10 cellular contexts compared by ENCODE assay signal in genomic region chr14:105418269-105419054, GRCh38. TPM values are rescaled to one million over a fixed set of nuclear protein-coding genes. Genes with fewer than 3 reads are reported as not detected.
DNase-seq lines count a peak whose midpoint lies in the region; ATAC-seq and TF ChIP-seq lines count a peak whose summit lies in the region.
"Had no signal": no experiment of that assay in that cellular context is flagged by ENCODE, and none has a peak within 500 bp of the region (broad histone marks: within the 10 kb centered on the region; RNA-seq: fewer than 3 reads in every experiment).

No MANE protein-coding gene starts in this region.

- POLR2A ChIA-PET in naive thymus-derived CD8-positive, alpha-beta T cell (lab: Charles Lee): interaction anchor here (1.0 to 1.6 kb wide), 3 partner anchors 30 to 72 kb away, joined by 3 to 4 read pairs (median 3); no protein-coding TSS in a partner anchor

- TF ChIP-seq CTCF in breast epithelium (IDR thresholded peaks at IDR 0.05): no peak

- no peak overlapping the region for H3K4me3 ChIP-seq in CD4-positive, CD25-positive, alpha-beta regulatory T cell (ENCODE audit: low read depth, low read length)
- H3K4me3 ChIP-seq in Karpas-422 (ENCODE audit: low read length) (peak overlapping the region; percentile 89), breast epithelium (peak overlapping the region in 2 of 3 donors; percentile 71 to 79)

- peaks cover 27% of the 10 kb centered on the region for H4K20me1 ChIP-seq in Karpas-422 (ENCODE audit: insufficient read depth, low read depth, low read length)

- H3K9me3 Mint-ChIP-seq in CD4-positive, CD25-positive, alpha-beta regulatory T cell: no peaks in the 10 kb centered on the region
- H3K9me3 Mint-ChIP-seq in naive thymus-derived CD8-positive, alpha-beta T cell: no peaks in the 10 kb centered on the region

- no peak overlapping the region for H2AFZ ChIP-seq in Karpas-422 (ENCODE audit: low read length)

- no peaks in the 10 kb centered on the region for H3K36me3 Mint-ChIP-seq in CD4-positive, CD25-positive, alpha-beta regulatory T cell
- no peaks in the 10 kb centered on the region for H3K36me3 Mint-ChIP-seq in naive thymus-derived CD8-positive, alpha-beta T cell

- H3K27ac Mint-ChIP-seq in CD4-positive, CD25-positive, alpha-beta regulatory T cell: peak overlapping the region in 2 of 3 donors; percentile 26 to 71
- peak overlapping the region in 8 of 10 donors; percentile 19 to 80 (median 61) for H3K27ac Mint-ChIP-seq in naive thymus-derived CD8-positive, alpha-beta T cell

- H3K4me2 ChIP-seq in Karpas-422 (ENCODE audit: low read depth, low read length, poor library complexity, severe bottlenecking): peak overlapping the region; percentile 94

- DNase-seq in CD4-positive, CD25-positive, alpha-beta regulatory T cell: no peak
- no peak for DNase-seq in Karpas-422
- no peak for DNase-seq in breast epithelium (ENCODE audit: low spot score in 2 of 2)
- DNase-seq in naive thymus-derived CD8-positive, alpha-beta T cell: no peak
- no peak for DNase-seq in D341Med (ENCODE audit: low spot score)
- DNase-seq in ecto neural progenitor cell (ENCODE audit: low spot score): no peak
- DNase-seq: hippocampal formation, NCI-H446 treated with DMSO at 0.1 percent for 48 hours had no signal

- no peaks in the 10 kb centered on the region for H3K36me3 ChIP-seq in CD4-positive, CD25-positive, alpha-beta regulatory T cell (ENCODE audit: control insufficient read depth, insufficient read depth, low read length)
- peaks cover 10% of the 10 kb centered on the region; the same call in 1 of the 2 replicates for H3K36me3 ChIP-seq in Karpas-422 (ENCODE audit: insufficient read depth, low read length)
- H3K36me3 ChIP-seq in breast epithelium: no peaks in the 10 kb centered on the region

- peaks cover 41% of the 10 kb centered on the region for H3K4me1 ChIP-seq in CD4-positive, CD25-positive, alpha-beta regulatory T cell (ENCODE audit: control insufficient read depth, insufficient read depth, low read length, poor library complexity, severe bottlenecking)
- peaks cover 35% of the 10 kb centered on the region for H3K4me1 ChIP-seq in Karpas-422 (ENCODE audit: low read length)
- H3K4me1 ChIP-seq in breast epithelium: peaks cover 17 to 22% of the 10 kb centered on the region in 2 donors

- H3K79me2 ChIP-seq in Karpas-422 (ENCODE audit: low read length): peaks cover 36% of the 10 kb centered on the region

- no peak for ATAC-seq in CD4-positive, CD25-positive, alpha-beta regulatory T cell (ENCODE audit: low read depth in 2 of 2)
- ATAC-seq in naive thymus-derived CD8-positive, alpha-beta T cell: no peak
- ATAC-seq in GM18909 (IDR thresholded peaks at IDR 0.05; ENCODE audit: poor library complexity, unreplicated experiment) (no peak), HG02623 (IDR thresholded peaks at IDR 0.05; ENCODE audit: unreplicated experiment) (no peak)

- H3K9me3 ChIP-seq in CD4-positive, CD25-positive, alpha-beta regulatory T cell (ENCODE audit: control insufficient read depth in 2 of 2, low read length in 2 of 2): no peaks in the 10 kb centered on the region
- no peaks in the 10 kb centered on the region for H3K9me3 ChIP-seq in Karpas-422 (ENCODE audit: low read length)
- no peaks in the 10 kb centered on the region for H3K9me3 ChIP-seq in breast epithelium

- intact Hi-C loops in breast epithelium (cut with DNase I; ENCODE audit: low total_unique reads): no loop called here

- H3K4me3 Mint-ChIP-seq in CD4-positive, CD25-positive, alpha-beta regulatory T cell: peak overlapping the region; percentile 75 to 82 (median 78)
- H3K4me3 Mint-ChIP-seq in naive thymus-derived CD8-positive, alpha-beta T cell: peak overlapping the region; percentile 33 to 85 (median 66)

- TF ChIP-seq POLR2A in breast epithelium (IDR thresholded peaks at IDR 0.05): no peak

- no peaks in the 10 kb centered on the region for H3K9me2 ChIP-seq in Karpas-422 (replicated peaks; ENCODE audit: insufficient read depth, low read length)

- peaks cover 4% of the 10 kb centered on the region for H3K27me3 ChIP-seq in CD4-positive, CD25-positive, alpha-beta regulatory T cell (ENCODE audit: control insufficient read depth, insufficient read depth, low read length)
- H3K27me3 ChIP-seq in Karpas-422 (ENCODE audit: low read length) (no peaks in the 10 kb centered on the region), breast epithelium (no peaks in the 10 kb centered on the region)

- no peak overlapping the region for H3K27ac ChIP-seq in CD4-positive, CD25-positive, alpha-beta regulatory T cell (ENCODE audit: insufficient read depth, low read length, poor library complexity, severe bottlenecking)
- H3K27ac ChIP-seq in Karpas-422 (ENCODE audit: low read length) (no peak overlapping the region), breast epithelium (no peak overlapping the region)

- H3K9ac ChIP-seq in Karpas-422 (ENCODE audit: low read length): peak overlapping the region; percentile 96

- peaks cover 13% of the 10 kb centered on the region for H3K27me3 Mint-ChIP-seq in CD4-positive, CD25-positive, alpha-beta regulatory T cell
- peaks cover 0 to 3% (median 0%) of the 10 kb centered on the region in 5 donors for H3K27me3 Mint-ChIP-seq in naive thymus-derived CD8-positive, alpha-beta T cell

- H3K4me1 Mint-ChIP-seq in CD4-positive, CD25-positive, alpha-beta regulatory T cell: peaks cover 5 to 36% (median 6%) of the 10 kb centered on the region in 4 donors
- peaks cover 11 to 34% (median 32%) of the 10 kb centered on the region in 4 donors for H3K4me1 Mint-ChIP-seq in naive thymus-derived CD8-positive, alpha-beta T cell

RNA-seq across cellular contexts. Expression of gene MTA1, which starts 1.2 kb away (rescaled TPM):
- total RNA-seq in CD4-positive, CD25-positive, alpha-beta regulatory T cell: 123 TPM
- 1 to 10 TPM; 2.5 to 3.1 (median 3.0) TPM for polyA plus RNA-seq in CD4-positive, CD25-positive, alpha-beta regulatory T cell
- total RNA-seq in Karpas-422 (2014; rRNA removed; shearing (Covaris generic); ENCODE audit: low replicate concordance): 94.6 and 204 TPM in 2 replicates
- total RNA-seq in breast epithelium: 10 to 100 TPM; 50.7 to 70.1 (median 68.8) TPM
- 100 to 1,000 TPM; 139 to 142 TPM for total RNA-seq in naive thymus-derived CD8-positive, alpha-beta T cell
- 1 to 10 TPM; 3.1 to 6.5 (median 3.6) TPM for polyA plus RNA-seq in naive thymus-derived CD8-positive, alpha-beta T cell

RNA-seq across cellular contexts. Expression of gene TEX22, which starts 20.1 kb away (rescaled TPM):
- total RNA-seq in CD4-positive, CD25-positive, alpha-beta regulatory T cell: 3.1 TPM
- under 1 TPM; 0.11 to 0.31 (median 0.21) TPM for polyA plus RNA-seq in CD4-positive, CD25-positive, alpha-beta regulatory T cell
- total RNA-seq in Karpas-422 (2014; rRNA removed; shearing (Covaris generic); ENCODE audit: low replicate concordance): 0.67 and 1.7 TPM in 2 replicates
- total RNA-seq in breast epithelium: under 1 TPM; 0.33 to 0.64 (median 0.59) TPM
- total RNA-seq in naive thymus-derived CD8-positive, alpha-beta T cell: 1 to 10 TPM; 7.5 to 8.2 TPM
- under 1 TPM in 2 of 3 donors, not detected in 1; 0.09 to 0.15 TPM for polyA plus RNA-seq in naive thymus-derived CD8-positive, alpha-beta T cell

RNA-seq across cellular contexts. Expression of gene CRIP2, which starts 56.2 kb away (rescaled TPM):
- total RNA-seq in CD4-positive, CD25-positive, alpha-beta regulatory T cell: 37.1 TPM
- polyA plus RNA-seq in CD4-positive, CD25-positive, alpha-beta regulatory T cell: 100 to 1,000 TPM in 2 of 4 donors, 10 to 100 TPM in 2; 12.0 to 131 (median 72.9) TPM
- total RNA-seq in Karpas-422 (2014; rRNA removed; shearing (Covaris generic); ENCODE audit: low replicate concordance): 0.45 TPM in 1 of 2 replicates, not detected in the other
- 100 to 1,000 TPM in 1 of 3 donors, 10 to 100 TPM in 2; 46.2 to 146 (median 92.1) TPM for total RNA-seq in breast epithelium
- total RNA-seq in naive thymus-derived CD8-positive, alpha-beta T cell: 1 to 10 TPM; 2.2 to 2.3 TPM
- 10 to 100 TPM; 21.1 to 86.9 (median 28.3) TPM for polyA plus RNA-seq in naive thymus-derived CD8-positive, alpha-beta T cell

Comparison
In these comparisons a context has a peak if more than half of its experiments do, and no peak if none do; other contexts are left out.
1. RNA of gene CRIP2, which starts 56.2 kb away (total RNA-seq): 46.2 to 146 TPM in breast epithelium and 37.1 TPM in CD4-positive, CD25-positive, alpha-beta regulatory T cell (single experiment); 2.2 to 2.3 TPM in naive thymus-derived CD8-positive, alpha-beta T cell and 0.45 TPM in Karpas-422; every median in the first group is over 10 times any median in the second.